8 cellular contexts compared by ENCODE assay signal in genomic region chr4:4289930-4290850, GRCh38. TPM values are rescaled to one million over a fixed set of nuclear protein-coding genes. Genes with fewer than 3 reads are reported as not detected.
DNase-seq lines count a peak whose midpoint lies in the region; ATAC-seq and TF ChIP-seq lines count a peak whose summit lies in the region.

A gene with protein sequence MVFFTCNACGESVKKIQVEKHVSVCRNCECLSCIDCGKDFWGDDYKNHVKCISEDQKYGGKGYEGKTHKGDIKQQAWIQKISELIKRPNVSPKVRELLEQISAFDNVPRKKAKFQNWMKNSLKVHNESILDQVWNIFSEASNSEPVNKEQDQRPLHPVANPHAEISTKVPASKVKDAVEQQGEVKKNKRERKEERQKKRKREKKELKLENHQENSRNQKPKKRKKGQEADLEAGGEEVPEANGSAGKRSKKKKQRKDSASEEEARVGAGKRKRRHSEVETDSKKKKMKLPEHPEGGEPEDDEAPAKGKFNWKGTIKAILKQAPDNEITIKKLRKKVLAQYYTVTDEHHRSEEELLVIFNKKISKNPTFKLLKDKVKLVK (minus strand): TSS chr4:4290154. CDS start chr4:4283742, 6,412 bp downstream.
ZBTB49 (plus strand) TSS chr4:4290251; CDS start chr4:4299946, 9,695 bp downstream.

- no peaks in the 10 kb centered on the region for H3K27me3 Mint-ChIP-seq in activated B cell treated with CpG ODN at 0.5 μM for 24 hours

- intact Hi-C loops in activated B cell treated with CpG ODN at 0.5 μM for 24 hours (cut with micrococcal nuclease) = loop anchor here (1.0 to 5.0 kb wide), 3 partner anchors 42 to 333 kb away; partner anchors contain the start of genes STX18 and TMEM128

- CTCF ChIA-PET in activated B cell treated with CpG ODN at 0.5 μM for 24 hours (lab: Charles Lee) = interaction anchor here (0.5 kb wide), 1 partner anchor 1523 kb away, joined by 3 read pairs; no protein-coding TSS in a partner anchor

- peak; percentile 99 for DNase-seq in AG08395 (ENCODE audit: low spot score)
- DNase-seq in NCI-H2196 (lab: John Stamatoyannopoulos, UW; ENCODE audit: unreplicated experiment) = peak; percentile 93
- peak; percentile 97 for DNase-seq in activated B cell treated with CpG ODN at 0.5 μM for 24 hours
- DNase-seq in caudate nucleus (lab: John Stamatoyannopoulos, UW) = peak; percentile 28 to 96 (median 87)
- DNase-seq in inferior parietal cortex (ENCODE audit: extremely low spot score) = peak; percentile 94
- peak; percentile 64 for DNase-seq in smooth muscle cell of the brain vasculature (ENCODE audit: low read depth, low spot score)

- POLR2A ChIA-PET in activated B cell treated with CpG ODN at 0.5 μM for 24 hours (lab: Charles Lee) = interaction anchor here (0.6 to 1.7 kb wide), 3 partner anchors 11 to 42 kb away, joined by 3 to 11 read pairs (median 3); partner anchors contain the start of gene TMEM128

- peaks cover 36% of the 10 kb centered on the region for H3K4me1 Mint-ChIP-seq in activated B cell treated with CpG ODN at 0.5 μM for 24 hours

- H3K9me3 Mint-ChIP-seq in activated B cell treated with CpG ODN at 0.5 μM for 24 hours = no peaks in the 10 kb centered on the region

- H3K36me3 Mint-ChIP-seq in activated B cell treated with CpG ODN at 0.5 μM for 24 hours (ENCODE audit: low read depth) = peaks cover 32% of the 10 kb centered on the region

- H3K27ac ChIP-seq in caudate nucleus (ENCODE audit: low read depth, low read length) = peak within 1 kb of the TSS; percentile 4

- no peak for TF ChIP-seq CTCF in activated B cell treated with CpG ODN at 0.5 μM for 24 hours (IDR thresholded peaks at IDR 0.05)

- H3K4me3 Mint-ChIP-seq in activated B cell treated with CpG ODN at 0.5 μM for 24 hours = peak within 1 kb of the TSS; percentile 96

- peak; percentile 93 for ATAC-seq in GM18868 (IDR thresholded peaks at IDR 0.05; ENCODE audit: unreplicated experiment)
- peak; percentile 88 for ATAC-seq in HG03103 (IDR thresholded peaks at IDR 0.05; ENCODE audit: low read depth, unreplicated experiment)
- peak; percentile 95 for ATAC-seq in activated B cell treated with CpG ODN at 0.5 μM for 24 hours (ENCODE audit: low read depth)

- H3K27ac Mint-ChIP-seq in activated B cell treated with CpG ODN at 0.5 μM for 24 hours = peak within 1 kb of the TSS; percentile 72

RNA-seq across cellular contexts. Expression of the first gene that starts in this region (rescaled TPM):
- total RNA-seq in activated B cell treated with CpG ODN at 0.5 μM for 24 hours = 15.9 and 20.9 TPM in 2 replicates

RNA-seq across cellular contexts. Expression of gene ZBTB49, which starts in this region (rescaled TPM):
- 7.2 and 11.6 TPM in 2 replicates for total RNA-seq in activated B cell treated with CpG ODN at 0.5 μM for 24 hours

Comparison
In these comparisons a context has a peak if more than half of its experiments do, and no peak if none do; other contexts are left out.
1. Peak in every context shown above with its lines: DNase-seq, ATAC-seq and H3K27ac ChIP-seq.